1 cellular context compared by ENCODE assay signal in the genomic region with DNA sequence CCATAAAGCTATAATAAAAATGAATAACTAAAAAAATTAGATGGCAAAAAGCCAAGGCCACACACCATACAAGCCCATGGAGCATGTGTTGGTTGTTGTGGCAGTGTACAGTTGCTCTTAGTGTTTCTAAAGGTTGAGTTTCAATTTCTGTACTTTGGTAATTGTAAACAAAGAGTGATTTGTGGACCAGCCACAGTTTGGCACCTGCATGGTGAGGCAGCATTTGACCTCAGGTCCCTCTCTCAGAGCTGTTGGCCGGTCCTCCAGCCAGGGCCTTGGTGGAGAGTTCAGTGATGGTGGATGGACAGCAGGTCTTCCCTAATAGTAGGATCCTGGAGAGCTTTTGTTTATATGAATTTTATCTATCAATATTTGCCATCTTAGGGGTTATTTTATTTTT.
TF ChIP-seq lines count a peak whose summit lies in the region.

No MANE protein-coding gene starts in this region.

TF ChIP-seq in GM12878, 131 proteins besides CTCF, POLR2A, EP300 and RAD21:
- no peak for TF ChIP-seq FOXK2 (IDR thresholded peaks at IDR 0.05)
- no peak for TF ChIP-seq CBX3 (IDR thresholded peaks at IDR 0.05; ENCODE audit: borderline replicate concordance, low read depth)
TF ChIP-seq in GM12878: peak in this region for 0.
